8 cellular contexts compared by ENCODE assay signal in the genomic region with DNA sequence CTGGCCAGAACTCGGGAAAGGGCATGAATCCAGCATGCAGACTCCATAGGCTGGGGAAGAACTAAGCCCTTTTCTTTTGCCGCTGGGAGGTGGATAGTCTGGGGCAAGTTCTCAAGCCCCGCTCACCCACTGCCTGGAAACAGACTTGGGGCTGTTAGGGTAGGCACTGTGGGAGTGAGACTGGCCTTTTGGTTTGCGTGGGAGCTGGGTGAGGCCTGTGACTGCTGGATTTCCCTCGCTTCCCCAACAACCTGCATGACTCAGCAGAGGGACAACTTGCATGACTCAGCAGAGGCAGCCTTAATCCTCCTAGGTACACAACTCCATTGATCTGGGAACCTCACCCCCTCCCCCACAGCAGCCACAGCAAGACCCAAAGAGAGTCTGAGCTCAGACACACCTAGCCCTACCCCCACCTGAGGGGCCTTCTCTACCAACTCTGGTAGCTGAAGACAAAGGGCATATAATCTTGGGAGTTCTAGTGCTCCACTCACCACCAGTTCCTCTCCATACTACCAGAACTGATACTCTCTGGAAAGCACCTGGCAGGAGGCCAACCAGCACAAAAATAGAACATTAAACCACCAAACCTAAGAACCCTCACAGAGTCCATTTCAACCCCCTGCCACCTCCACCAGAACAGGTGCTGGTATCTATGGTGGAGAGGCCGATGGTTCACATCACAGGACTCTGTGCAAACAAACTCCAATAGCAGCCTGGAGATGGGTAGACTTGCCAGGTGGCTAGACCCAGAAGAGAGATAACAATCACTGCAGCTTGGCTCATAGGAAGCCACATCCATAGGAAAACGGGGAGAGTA.
DNase-seq lines count a peak whose midpoint lies in the region; ATAC-seq and TF ChIP-seq lines count a peak whose summit lies in the region.

No MANE protein-coding gene starts in this region.

- H3K4me1 ChIP-seq in HUES64 (ENCODE audit: insufficient read depth, low read length) (no peaks in the 10 kb centered on the region), osteoblast (ENCODE audit: insufficient read depth, low read length) (peaks cover 5% of the 10 kb centered on the region), suprapubic skin (peaks cover 6% of the 10 kb centered on the region), right cardiac atrium (ENCODE audit: control insufficient read depth, insufficient read depth, low read length) (no peaks in the 10 kb centered on the region)

- 0 out of 2 replicates have a peak overlapping the region, but pooled peaks have one; percentile 30 for H3K27ac ChIP-seq in HUES64 (ENCODE audit: low read depth, low read length)
- H3K27ac ChIP-seq in osteoblast (ENCODE audit: low read depth, low read length) = no peak overlapping the region
- H3K27ac ChIP-seq in suprapubic skin = no peak overlapping the region
- H3K27ac ChIP-seq in right cardiac atrium (ENCODE audit: low read length) = no peak overlapping the region

- no peaks in the 10 kb centered on the region for H4K20me1 ChIP-seq in osteoblast (ENCODE audit: insufficient read depth, low read length)

- H3K9me3 ChIP-seq in HUES64 (ENCODE audit: insufficient read depth, low read depth, low read length) = 0 out of 2 replicates have a peak, but pooled peaks cover 5% of the 10 kb centered on the region
- no peaks in the 10 kb centered on the region for H3K9me3 ChIP-seq in osteoblast (ENCODE audit: low read depth, low read length)
- H3K9me3 ChIP-seq in suprapubic skin = no peaks in the 10 kb centered on the region
- no peaks in the 10 kb centered on the region for H3K9me3 ChIP-seq in right cardiac atrium (ENCODE audit: control insufficient read depth, low read length)

- no peak overlapping the region for H3K4me3 ChIP-seq in HUES64 (ENCODE audit: low read length)
- no peak overlapping the region for H3K4me3 ChIP-seq in osteoblast (ENCODE audit: insufficient read depth, low read length)
- H3K4me3 ChIP-seq in suprapubic skin = no peak overlapping the region
- no peak overlapping the region for H3K4me3 ChIP-seq in right cardiac atrium (ENCODE audit: low read length)

- intact Hi-C loops in right cardiac atrium (cut with DNase I) = no loop called here

- H3K79me2 ChIP-seq in osteoblast (ENCODE audit: insufficient read depth, low read length) = no peaks in the 10 kb centered on the region

- H3K4me2 ChIP-seq in osteoblast (ENCODE audit: insufficient read depth, low read length) = no peak overlapping the region

- H2AFZ ChIP-seq in osteoblast (ENCODE audit: low read length) = peak overlapping the region; percentile 51

- no peak overlapping the region for H3K9ac ChIP-seq in HUES64 (ENCODE audit: low read depth, low read length)

- H3K36me3 ChIP-seq in HUES64 (ENCODE audit: insufficient read depth, low read length) (no peaks in the 10 kb centered on the region), osteoblast (ENCODE audit: insufficient read depth, low read length) (no peaks in the 10 kb centered on the region), suprapubic skin (no peaks in the 10 kb centered on the region)

- TF ChIP-seq POLR2A in suprapubic skin (IDR thresholded peaks at IDR 0.05) = no peak

- TF ChIP-seq CTCF in osteoblast (IDR thresholded peaks at IDR 0.05; ENCODE audit: extremely low read depth, low read depth, low read length) = no peak
- TF ChIP-seq CTCF in suprapubic skin (IDR thresholded peaks at IDR 0.05) = no peak

- H3K27me3 ChIP-seq in HUES64 (ENCODE audit: insufficient read depth, low read length) = no peaks in the 10 kb centered on the region
- H3K27me3 ChIP-seq in osteoblast (ENCODE audit: insufficient read depth, low read length) = no peaks in the 10 kb centered on the region
- no peaks in the 10 kb centered on the region for H3K27me3 ChIP-seq in suprapubic skin
- no peaks in the 10 kb centered on the region for H3K27me3 ChIP-seq in right cardiac atrium (ENCODE audit: control insufficient read depth, insufficient read depth)

- no peak for TF ChIP-seq EP300 in suprapubic skin (IDR thresholded peaks at IDR 0.05)

- DNase-seq in DMS79 (lab: John Stamatoyannopoulos, UW) = peak; percentile 27
- peak; percentile 48 for DNase-seq in UCSD-AML1 (lab: John Stamatoyannopoulos, UW; ENCODE audit: unreplicated experiment)
- DNase-seq in osteoblast (ENCODE audit: insufficient read length, low spot score, missing footprints) = no peak
- DNase-seq in GF-D8 (lab: John Stamatoyannopoulos, UW) = no peak
- DNase-seq in suprapubic skin (ENCODE audit: low spot score in 2 of 2) = no peak
- DNase-seq in right cardiac atrium = no peak

- 89% methylated on average over 7 of the region's 7 CpGs for WGBS in HUES64
- 76% methylated on average over 6 of the region's 7 CpGs for WGBS in suprapubic skin
- WGBS in right cardiac atrium = 79% methylated on average over 7 of the region's 7 CpGs

- peak; percentile 73 for ATAC-seq in GM21528 (IDR thresholded peaks at IDR 0.05; ENCODE audit: low FRiP score, unreplicated experiment)
- no peak for ATAC-seq in right cardiac atrium

Comparison
In these comparisons a context has a peak if more than half of its experiments do, and no peak if none do; other contexts are left out.
1. DNase-seq: peak in DMS79 (single experiment) and UCSD-AML1 (single experiment); none in osteoblast (single experiment), GF-D8 (single experiment), suprapubic skin (0 of 2) and right cardiac atrium (0 of 3).